19 cellular contexts compared by ENCODE assay signal in the genomic region with DNA sequence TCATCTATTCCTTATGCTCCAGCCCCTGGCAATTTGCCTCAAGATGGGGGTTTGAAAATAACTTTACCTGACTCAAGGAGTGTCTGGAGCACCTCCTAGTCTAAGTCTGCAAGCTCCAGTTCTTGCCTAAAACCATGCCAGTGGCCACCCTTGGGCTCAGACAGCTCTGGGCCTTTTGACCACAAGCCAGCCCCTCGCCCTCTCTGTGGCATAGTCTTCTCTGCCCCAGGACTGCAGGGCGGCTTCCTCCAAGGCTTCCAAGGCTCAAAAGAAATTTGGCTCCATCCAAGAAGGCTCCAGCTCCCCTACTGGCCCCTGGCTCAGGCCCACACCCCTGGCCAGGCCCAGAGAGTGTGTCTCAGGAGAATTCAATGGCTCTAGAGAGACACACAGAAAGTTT. TPM values are rescaled to one million over a fixed set of nuclear protein-coding genes. Genes with fewer than 3 reads are reported as not detected.
DNase-seq lines count a peak whose midpoint lies in the region; ATAC-seq lines count a peak whose summit lies in the region.
"Had no signal": no experiment of that assay in that cellular context is flagged by ENCODE, and none has a peak within 500 bp of the region (broad histone marks: within the 10 kb centered on the region; RNA-seq: fewer than 3 reads in every experiment).

No MANE protein-coding gene starts in this region.

- no peak overlapping the region for H3K18ac ChIP-seq in trophoblast cell (ENCODE audit: low read length)

- DNase-seq in stimulated activated naive CD8-positive, alpha-beta T cell treated with anti-CD3 and anti-CD28 coated beads, Interleukin-15, amount 100 ng/mL, for 72 hours, result no peak
- DNase-seq in stimulated activated naive CD8-positive, alpha-beta T cell treated with anti-CD3 and anti-CD28 coated beads, Interleukin-15, Interleukin-2, amounts not matched to agents 100 U/mL and 50 U/mL, for 24 hours, result no peak
- no peak for DNase-seq in right cardiac atrium
- peak; percentile 67 for DNase-seq in posterior vena cava (ENCODE audit: low spot score)
- DNase-seq in activated CD4-positive, CD25-positive, alpha-beta regulatory T cell (lab: John Stamatoyannopoulos, UW), result no peak
- no peak for DNase-seq in trophoblast cell
- DNase-seq in activated CD4-positive, alpha-beta T cell treated with anti-CD3 and anti-CD28 coated beads, Interleukin-2, amount 10 ng/mL, durations not matched to agents 24 days and 14 days, result no peak
- DNase-seq: hippocampal formation; kidney glomerular epithelial cell; NCI-H1417; NCI-H2171 treated with DMSO at 0.1 percent for 48 hours; stimulated activated naive B cell treated with anti-CD40 and anti-IgM and Interleukin-4, amounts not matched to agents 10 μg/mL and 1 μg/mL and 100 μg/mL, for 72 hours had no signal

- H3K27me3 Mint-ChIP-seq in stimulated activated naive CD8-positive, alpha-beta T cell treated with anti-CD3 and anti-CD28 coated beads, Interleukin-15, amount 100 ng/mL, for 72 hours, result peaks cover 25% of the 10 kb centered on the region
- no peaks in the 10 kb centered on the region for H3K27me3 Mint-ChIP-seq in activated CD4-positive, alpha-beta T cell treated with anti-CD3 and anti-CD28 coated beads, Interleukin-2, amount 10 ng/mL, durations not matched to agents 24 days and 14 days

- no peak overlapping the region for H4K12ac ChIP-seq in trophoblast cell (ENCODE audit: low read depth, low read length)

- H3K9me3 ChIP-seq in right cardiac atrium (ENCODE audit: control insufficient read depth, low read length), result no peaks in the 10 kb centered on the region
- H3K9me3 ChIP-seq in trophoblast cell (ENCODE audit: insufficient read depth, low read depth, low read length), result no peaks in the 10 kb centered on the region

- H2AK5ac ChIP-seq in trophoblast cell (ENCODE audit: low read length), result no peak overlapping the region

- peaks cover 20% of the 10 kb centered on the region for H3K4me1 ChIP-seq in right cardiac atrium (ENCODE audit: control insufficient read depth, insufficient read depth, low read length)
- H3K4me1 ChIP-seq in trophoblast cell (ENCODE audit: control insufficient read depth in 1 of 2, insufficient read depth in 2 of 2, low read length in 2 of 2), result peaks cover 8 to 15% of the 10 kb centered on the region in 2 experiments

- 95% methylated on average over 2 of the region's 2 CpGs for whole genome bisulfite sequencing in right cardiac atrium
- WGBS in trophoblast cell (ENCODE audit: extremely low coverage, insufficient coverage, insufficient read length), result no CpG with 5 or more reads among the region's 2 CpGs

- peaks cover 7% of the 10 kb centered on the region for H3K79me1 ChIP-seq in trophoblast cell (ENCODE audit: low read length)

- H3K4ac ChIP-seq in trophoblast cell (ENCODE audit: low read depth, low read length), result no peak overlapping the region

- H3K27me3 ChIP-seq in right cardiac atrium (ENCODE audit: control insufficient read depth, insufficient read depth) (no peaks in the 10 kb centered on the region), trophoblast cell (ENCODE audit: insufficient read depth, low read length) (no peaks in the 10 kb centered on the region)
- H3K27me3 ChIP-seq: dorsolateral prefrontal cortex had no signal

- no peak overlapping the region for H3K14ac ChIP-seq in trophoblast cell (ENCODE audit: low read length)

- H3K4me3 ChIP-seq in right cardiac atrium (ENCODE audit: low read length) (no peak overlapping the region), trophoblast cell (ENCODE audit: low read depth, low read length) (no peak overlapping the region)

- H2BK5ac ChIP-seq in trophoblast cell (ENCODE audit: low read depth, low read length, poor library complexity), result no peak overlapping the region

- H3K36me3 ChIP-seq in trophoblast cell (ENCODE audit: control insufficient read depth in 1 of 2, insufficient read depth in 2 of 2, low read length in 2 of 2), result no peaks in the 10 kb centered on the region

- H2BK120ac ChIP-seq in trophoblast cell (ENCODE audit: insufficient read depth, low read length, poor library complexity), result no peak overlapping the region

- H4K8ac ChIP-seq in trophoblast cell (ENCODE audit: low read depth, low read length), result no peak overlapping the region

- H3K79me2 ChIP-seq in trophoblast cell (ENCODE audit: control insufficient read depth, insufficient read depth, low read length, poor library complexity), result no peaks in the 10 kb centered on the region

- peaks cover 40% of the 10 kb centered on the region for H3K4me1 Mint-ChIP-seq in stimulated activated naive CD8-positive, alpha-beta T cell treated with anti-CD3 and anti-CD28 coated beads, Interleukin-15, amount 100 ng/mL, for 72 hours
- H3K4me1 Mint-ChIP-seq in activated CD4-positive, alpha-beta T cell treated with anti-CD3 and anti-CD28 coated beads, Interleukin-2, amount 10 ng/mL, durations not matched to agents 24 days and 14 days, result peaks cover 8% of the 10 kb centered on the region

- no peak overlapping the region for H3K4me2 ChIP-seq in trophoblast cell (ENCODE audit: low read length)

- no peak overlapping the region for H2AFZ ChIP-seq in trophoblast cell (ENCODE audit: insufficient read depth, low read length, poor library complexity)

- intact Hi-C loops in right cardiac atrium (cut with DNase I), result no loop called here
- intact Hi-C loops in posterior vena cava (cut with DNase I), result no loop called here
- intact Hi-C loops in activated CD4-positive, alpha-beta T cell treated with anti-CD3 and anti-CD28 coated beads, Interleukin-2, amount 10 ng/mL, durations not matched to agents 24 days and 14 days (cut with micrococcal nuclease), result no loop called here

- H4K91ac ChIP-seq in trophoblast cell (ENCODE audit: low read depth, low read length), result no peak overlapping the region

- H3K4me3 Mint-ChIP-seq in stimulated activated naive CD8-positive, alpha-beta T cell treated with anti-CD3 and anti-CD28 coated beads, Interleukin-15, amount 100 ng/mL, for 72 hours, result no peak overlapping the region
- H3K4me3 Mint-ChIP-seq in activated CD4-positive, alpha-beta T cell treated with anti-CD3 and anti-CD28 coated beads, Interleukin-2, amount 10 ng/mL, durations not matched to agents 24 days and 14 days, result no peak overlapping the region
- H3K4me3 Mint-ChIP-seq: activated naive CD4-positive, alpha-beta T cell treated with anti-CD3 and anti-CD28 coated beads, Interleukin-2, amount 50 U/mL, for 24 hours; stimulated activated naive B cell treated with anti-CD40 and anti-IgM and Interleukin-4, amounts not matched to agents 10 μg/mL and 1 μg/mL and 100 μg/mL, for 72 hours had no signal

- H3K36me3 Mint-ChIP-seq in activated CD4-positive, alpha-beta T cell treated with anti-CD3 and anti-CD28 coated beads, Interleukin-2, amount 10 ng/mL, durations not matched to agents 24 days and 14 days (ENCODE audit: low read depth), result no peaks in the 10 kb centered on the region
- H3K36me3 Mint-ChIP-seq: activated naive CD4-positive, alpha-beta T cell treated with anti-CD3 and anti-CD28 coated beads, Interleukin-2, amount 50 U/mL, for 24 hours; stimulated activated naive B cell treated with anti-CD40 and anti-IgM and Interleukin-4, amounts not matched to agents 10 μg/mL and 1 μg/mL and 100 μg/mL, for 72 hours had no signal

- peak overlapping the region; percentile 27 to 81 for H3K27ac Mint-ChIP-seq in stimulated activated naive CD8-positive, alpha-beta T cell treated with anti-CD3 and anti-CD28 coated beads, Interleukin-15, amount 100 ng/mL, for 72 hours
- no peak overlapping the region for H3K27ac Mint-ChIP-seq in activated CD4-positive, alpha-beta T cell treated with anti-CD3 and anti-CD28 coated beads, Interleukin-2, amount 10 ng/mL, durations not matched to agents 24 days and 14 days
- H3K27ac Mint-ChIP-seq: activated naive CD4-positive, alpha-beta T cell treated with anti-CD3 and anti-CD28 coated beads, Interleukin-2, amount 50 U/mL, for 24 hours; stimulated activated naive B cell treated with anti-CD40 and anti-IgM and Interleukin-4, amounts not matched to agents 10 μg/mL and 1 μg/mL and 100 μg/mL, for 72 hours had no signal

- H3K9ac ChIP-seq in trophoblast cell (ENCODE audit: low read length), result no peak overlapping the region

- ATAC-seq in stimulated activated naive CD8-positive, alpha-beta T cell treated with anti-CD3 and anti-CD28 coated beads, Interleukin-15, amount 100 ng/mL, for 72 hours, result no peak
- no peak for ATAC-seq in stimulated activated naive CD8-positive, alpha-beta T cell treated with anti-CD3 and anti-CD28 coated beads, Interleukin-15, Interleukin-2, amounts not matched to agents 100 U/mL and 50 U/mL, for 24 hours
- no peak for ATAC-seq in right cardiac atrium
- no peak for ATAC-seq in GM21717 (IDR thresholded peaks at IDR 0.05; ENCODE audit: unreplicated experiment)
- ATAC-seq: HCT116 had no signal

- no peak overlapping the region for H2BK12ac ChIP-seq in trophoblast cell (ENCODE audit: low read length)

- H3K23ac ChIP-seq in trophoblast cell (ENCODE audit: low read length), result no peak overlapping the region

- H3K9me3 Mint-ChIP-seq in stimulated activated naive CD8-positive, alpha-beta T cell treated with anti-CD3 and anti-CD28 coated beads, Interleukin-15, amount 100 ng/mL, for 72 hours, result no peaks in the 10 kb centered on the region
- no peaks in the 10 kb centered on the region for H3K9me3 Mint-ChIP-seq in activated CD4-positive, alpha-beta T cell treated with anti-CD3 and anti-CD28 coated beads, Interleukin-2, amount 10 ng/mL, durations not matched to agents 24 days and 14 days
- H3K9me3 Mint-ChIP-seq: activated naive CD4-positive, alpha-beta T cell treated with anti-CD3 and anti-CD28 coated beads, Interleukin-2, amount 50 U/mL, for 24 hours; stimulated activated naive B cell treated with anti-CD40 and anti-IgM and Interleukin-4, amounts not matched to agents 10 μg/mL and 1 μg/mL and 100 μg/mL, for 72 hours had no signal

- H3K27ac ChIP-seq in right cardiac atrium (ENCODE audit: low read length) (peak overlapping the region; percentile 71), trophoblast cell (ENCODE audit: low read depth, low read length) (no peak overlapping the region)

RNA-seq across cellular contexts. Expression of gene ACVRL1, which starts 14.8 kb away (rescaled TPM):
- total RNA-seq in right cardiac atrium, result 10 to 100 TPM; 19.8 to 38.8 (median 28.7) TPM
- 18.7 TPM for polyA plus RNA-seq in right cardiac atrium
- 10 to 100 TPM; 74.4 to 95.7 TPM for total RNA-seq in posterior vena cava
- 2.8 and 3.1 TPM in 2 replicates for polyA plus RNA-seq in trophoblast cell (2013)
- not detected in 2 replicates for total RNA-seq in activated CD4-positive, alpha-beta T cell treated with anti-CD3 and anti-CD28 coated beads, Interleukin-2, amount 10 ng/mL, durations not matched to agents 24 days and 14 days
- total RNA-seq: HT-29 had no signal

RNA-seq across cellular contexts. Expression of gene ACVR1B, which starts 29.4 kb away (rescaled TPM):
- total RNA-seq in right cardiac atrium (10 to 100 TPM; 14.6 to 19.4 (median 16.3) TPM), posterior vena cava (10 to 100 TPM; 20.0 to 22.4 TPM)
- polyA plus RNA-seq in right cardiac atrium, result 15.2 TPM
- polyA plus RNA-seq in trophoblast cell (2013), result 8.2 TPM in 2 replicates
- 7.1 and 8.1 TPM in 2 replicates for total RNA-seq in activated CD4-positive, alpha-beta T cell treated with anti-CD3 and anti-CD28 coated beads, Interleukin-2, amount 10 ng/mL, durations not matched to agents 24 days and 14 days

RNA-seq across cellular contexts. Expression of gene ANKRD33, which starts 34.2 kb away (rescaled TPM):
- total RNA-seq in right cardiac atrium (not detected), posterior vena cava (not detected)
- not detected for polyA plus RNA-seq in right cardiac atrium
- 0.17 and 0.38 TPM in 2 replicates for polyA plus RNA-seq in trophoblast cell (2013)
- not detected in 2 replicates for total RNA-seq in activated CD4-positive, alpha-beta T cell treated with anti-CD3 and anti-CD28 coated beads, Interleukin-2, amount 10 ng/mL, durations not matched to agents 24 days and 14 days
- total RNA-seq: Daoy, HT-29, myocyte had no signal

Comparison
In these comparisons a context has a peak if more than half of its experiments do, and no peak if none do; other contexts are left out.
1. RNA of gene ACVRL1, which starts 14.8 kb away (total RNA-seq): 74.4 to 95.7 TPM in posterior vena cava and 19.8 to 38.8 TPM in right cardiac atrium; not detected in activated CD4-positive, alpha-beta T cell treated with anti-CD3 and anti-CD28 coated beads, Interleukin-2, amount 10 ng/mL, durations not matched to agents 24 days and 14 days; every median in the first group is over 10 times any median in the second.